Comparison of ENCODE assay signal across 10 cellular contexts in the genomic region with DNA sequence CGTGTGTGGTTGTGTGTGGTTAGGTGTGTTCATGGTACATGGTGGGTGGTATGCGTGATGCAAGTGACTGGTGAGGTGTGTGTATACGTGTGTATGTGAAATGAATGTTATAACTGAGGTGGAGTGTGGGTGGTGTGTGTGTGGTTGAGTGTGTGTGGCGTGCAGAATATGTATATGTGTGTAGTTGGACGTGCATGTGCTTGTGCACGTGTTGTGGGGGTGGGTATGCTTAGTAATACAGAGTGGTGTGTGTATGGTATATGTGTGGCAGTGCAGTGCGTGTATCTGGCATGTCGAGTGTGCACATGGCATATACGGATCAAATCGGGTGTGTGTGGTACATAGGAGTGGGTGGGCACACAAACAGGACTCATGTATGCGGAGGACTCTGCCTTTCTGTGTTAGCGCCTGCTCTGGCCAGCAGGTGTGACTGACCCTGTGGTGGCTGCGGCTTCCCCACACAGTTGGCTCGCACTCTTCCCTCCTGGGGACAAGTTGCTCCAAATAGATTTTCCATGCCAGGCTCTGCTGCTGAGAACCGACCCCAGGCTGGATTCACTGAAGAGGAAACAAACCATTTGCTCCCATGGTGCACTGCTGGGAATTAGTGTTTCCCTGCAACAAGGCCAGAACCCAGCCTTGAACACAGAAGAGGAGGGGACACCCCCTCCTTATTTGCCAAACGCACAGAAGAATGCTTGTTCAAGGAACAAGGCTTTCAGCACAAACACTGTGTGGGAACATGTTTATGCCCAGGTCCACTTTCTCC. TPM values are rescaled to one million over a fixed set of nuclear protein-coding genes. Genes with fewer than 3 reads are reported as not detected.
A peak's percentile ranks its signal among the peaks of the same experiment; 100 is the strongest.
DNase-seq lines count a peak whose midpoint lies in the region; ATAC-seq and TF ChIP-seq lines count a peak whose summit lies in the region.
"Had no signal": no experiment of that assay in that cellular context is flagged by ENCODE, and none has a peak within 500 bp of the region (broad histone marks: within the 10 kb centered on the region; RNA-seq: fewer than 3 reads in every experiment).

No MANE protein-coding gene starts in this region.

- TF ChIP-seq POLR2A in tibial nerve (IDR thresholded peaks at IDR 0.05), result no peak

- H3K4me3 ChIP-seq in SK-N-SH (ENCODE audit: low read depth in 2 of 2, low read length in 1 of 2) (no peak overlapping the region), mucosa of rectum (ENCODE audit: low read length in 2 of 2) (peak overlapping the region; percentile 17 to 86), tibial nerve (peak overlapping the region in 3 of 4 donors; percentile 53 to 64 (median 64)), A673 (ENCODE audit: low read depth, low read length, poor library complexity, severe bottlenecking) (no peak overlapping the region)

- POLR2A ChIA-PET in SK-N-SH (lab: Yijun Ruan, JAX) (no interaction called here), A673 (lab: Charles Lee; ENCODE audit: low non-redundant PET) (no interaction called here)

- H3K36me3 ChIP-seq in SK-N-SH (replicated peaks in 1 of 2; ENCODE audit: control insufficient read depth in 1 of 2, insufficient read depth in 2 of 2, low read length in 1 of 2) (no peaks in the 10 kb centered on the region), mucosa of rectum (ENCODE audit: control insufficient read depth in 2 of 2, insufficient read depth in 2 of 2, low read length in 2 of 2) (no peaks in the 10 kb centered on the region), tibial nerve (no peaks in the 10 kb centered on the region), A673 (ENCODE audit: insufficient read depth, low read length, poor library complexity, severe bottlenecking) (no peaks in the 10 kb centered on the region)

- intact Hi-C loops in A673 (cut with micrococcal nuclease; ENCODE audit: unreplicated experiment), result no loop called here

- no peaks in the 10 kb centered on the region for H3K79me2 ChIP-seq in SK-N-SH (ENCODE audit: insufficient read depth)

- no peak for TF ChIP-seq CTCF in SK-N-SH (IDR thresholded peaks at IDR 0.05)
- TF ChIP-seq CTCF in tibial nerve (IDR thresholded peaks at IDR 0.05), result no peak
- TF ChIP-seq CTCF in A673 (conservative IDR thresholded peaks at IDR 0.05; ENCODE audit: low read depth, low read length), result no peak

- no peak overlapping the region for H2AFZ ChIP-seq in SK-N-SH (ENCODE audit: low read depth)

- no peaks in the 10 kb centered on the region for H4K20me1 ChIP-seq in SK-N-SH (ENCODE audit: insufficient read depth)

- H3K4me1 ChIP-seq in SK-N-SH (ENCODE audit: control insufficient read depth in 1 of 2, insufficient read depth in 2 of 2, low read depth in 1 of 2, low read length in 1 of 2), result peaks cover 0 to 6% of the 10 kb centered on the region in 2 experiments; a peak in 1 of 4 replicates
- H3K4me1 ChIP-seq in mucosa of rectum (ENCODE audit: control insufficient read depth in 2 of 2, insufficient read depth in 2 of 2, low read length in 2 of 2), result no peaks in the 10 kb centered on the region
- H3K4me1 ChIP-seq in tibial nerve, result peaks cover 0 to 51% (median 7%) of the 10 kb centered on the region in 4 donors
- H3K4me1 ChIP-seq in A673 (ENCODE audit: insufficient read depth, low read length, poor library complexity, severe bottlenecking), result peaks cover 3% of the 10 kb centered on the region

- no peak for ATAC-seq in SK-N-SH treated with all-trans-retinoic acid at 6 μM for 48 hours

- H3K9me2 ChIP-seq in SK-N-SH, result no peaks in the 10 kb centered on the region

- 89% methylated on average over 16 of the region's 16 CpGs for WGBS in SK-N-SH (ENCODE audit: low lambda C conversion rate)
- 56 to 61% methylated on average over 16 of the region's 16 CpGs for WGBS in tibial nerve, 2 donors

- H3K27ac ChIP-seq in SK-N-SH (ENCODE audit: low read depth in 2 of 2, low read length in 1 of 2), result no peak overlapping the region
- peak overlapping the region; percentile 85 for H3K27ac ChIP-seq in cingulate gyrus (ENCODE audit: low read depth, low read length)
- H3K27ac ChIP-seq in mucosa of rectum (ENCODE audit: low read depth in 2 of 2, low read length in 2 of 2), result peak overlapping the region in 1 of 2 donors; percentile 19
- H3K27ac ChIP-seq in tibial nerve, result peak overlapping the region; percentile 62 to 97 (median 85)
- no peak overlapping the region for H3K27ac ChIP-seq in A673 (ENCODE audit: low read depth, low read length, poor library complexity, severe bottlenecking)

- no peak overlapping the region for H3K4me2 ChIP-seq in SK-N-SH

- no peak for TF ChIP-seq EP300 in SK-N-SH (IDR thresholded peaks at IDR 0.05; ENCODE audit: borderline replicate concordance in 1 of 2, low read depth in 1 of 2, low read length in 1 of 2)
- peak in 1 of 2 donors; percentile 61 for TF ChIP-seq EP300 in tibial nerve (IDR thresholded peaks at IDR 0.05)

- H3K27me3 ChIP-seq in SK-N-SH (ENCODE audit: insufficient read depth) (peaks cover 36% of the 10 kb centered on the region), mucosa of rectum (ENCODE audit: control insufficient read depth in 2 of 2, insufficient read depth in 2 of 2, low read length in 2 of 2) (peaks cover 0 to 6% of the 10 kb centered on the region in 2 donors), tibial nerve (no peaks in the 10 kb centered on the region), A673 (replicated peaks; ENCODE audit: insufficient read depth, low read depth, low read length, poor library complexity) (peaks cover 58% of the 10 kb centered on the region)

- no peak for TF ChIP-seq RAD21 in SK-N-SH (IDR thresholded peaks at IDR 0.05; ENCODE audit: low read length)

- no TSS peak for BruUV-seq in A673 (replicated peaks; lab: Mats Ljungman, UMichigan)

- CTCF ChIA-PET in SK-N-SH (lab: Yijun Ruan, JAX), result no interaction called here
- CTCF ChIA-PET in A673 (lab: Charles Lee), result no interaction called here

- H3K9ac ChIP-seq in SK-N-SH (no peak overlapping the region), mucosa of rectum (ENCODE audit: low read depth in 1 of 2, low read length in 2 of 2) (no peak overlapping the region)

- DNase-seq in SK-N-SH (peak; percentile 30), tibial nerve (ENCODE audit: low spot score in 2 of 2) (no peak), SKM-1 (lab: John Stamatoyannopoulos, UW; ENCODE audit: unreplicated experiment) (no peak), A673 (ENCODE audit: low spot score) (no peak)
- DNase-seq in activated CD4-positive, alpha-beta T cell treated with anti-CD3 and anti-CD28 coated beads, Interleukin-2, amount 50 U/mL, for 1 hour, result no peak
- DNase-seq: GDM1 had no signal

- no peaks in the 10 kb centered on the region for H3K9me3 ChIP-seq in SK-N-SH
- no peaks in the 10 kb centered on the region for H3K9me3 ChIP-seq in mucosa of rectum (ENCODE audit: control insufficient read depth in 2 of 2, low read length in 2 of 2)
- H3K9me3 ChIP-seq in tibial nerve, result no peaks in the 10 kb centered on the region
- H3K9me3 ChIP-seq in A673 (ENCODE audit: low read depth, low read length, poor library complexity, severe bottlenecking), result no peaks in the 10 kb centered on the region

- H3F3A ChIP-seq in SK-N-SH (replicated peaks; ENCODE audit: insufficient read depth), result no peaks in the 10 kb centered on the region

TF ChIP-seq in SK-N-SH, 30 proteins besides CTCF, POLR2A, EP300 and RAD21:
- TF ChIP-seq YY1 (IDR thresholded peaks at IDR 0.05; ENCODE audit: low read depth) (no peak), MXI1 (IDR thresholded peaks at IDR 0.05; ENCODE audit: low read depth, low read length) (no peak)
TF ChIP-seq in SK-N-SH: peak in this region for 0.

TF ChIP-seq in SK-N-SH treated with all-trans-retinoic acid at 6 μM for 48 hours, 23 proteins besides CTCF, POLR2A, EP300 and RAD21:
- no peak for TF ChIP-seq ZNF565 (CRISPR knock-in tag; conservative IDR thresholded peaks at IDR 0.05; ENCODE audit: low read depth)
- TF ChIP-seq ARNTL (CRISPR knock-in tag; IDR thresholded peaks at IDR 0.05; ENCODE audit: borderline replicate concordance, low read depth), result no peak
- no peak for TF ChIP-seq ZNF8 (CRISPR knock-in tag; IDR thresholded peaks at IDR 0.05)
- no peak for TF ChIP-seq ZNF70 (CRISPR knock-in tag; IDR thresholded peaks at IDR 0.05)
- TF ChIP-seq, protein P1, sequence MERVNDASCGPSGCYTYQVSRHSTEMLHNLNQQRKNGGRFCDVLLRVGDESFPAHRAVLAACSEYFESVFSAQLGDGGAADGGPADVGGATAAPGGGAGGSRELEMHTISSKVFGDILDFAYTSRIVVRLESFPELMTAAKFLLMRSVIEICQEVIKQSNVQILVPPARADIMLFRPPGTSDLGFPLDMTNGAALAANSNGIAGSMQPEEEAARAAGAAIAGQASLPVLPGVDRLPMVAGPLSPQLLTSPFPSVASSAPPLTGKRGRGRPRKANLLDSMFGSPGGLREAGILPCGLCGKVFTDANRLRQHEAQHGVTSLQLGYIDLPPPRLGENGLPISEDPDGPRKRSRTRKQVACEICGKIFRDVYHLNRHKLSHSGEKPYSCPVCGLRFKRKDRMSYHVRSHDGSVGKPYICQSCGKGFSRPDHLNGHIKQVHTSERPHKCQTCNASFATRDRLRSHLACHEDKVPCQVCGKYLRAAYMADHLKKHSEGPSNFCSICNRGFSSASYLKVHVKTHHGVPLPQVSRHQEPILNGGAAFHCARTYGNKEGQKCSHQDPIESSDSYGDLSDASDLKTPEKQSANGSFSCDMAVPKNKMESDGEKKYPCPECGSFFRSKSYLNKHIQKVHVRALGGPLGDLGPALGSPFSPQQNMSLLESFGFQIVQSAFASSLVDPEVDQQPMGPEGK (CRISPR knock-in tag; IDR thresholded peaks at IDR 0.05; ENCODE audit: borderline replicate concordance), result no peak
- no peak for TF ChIP-seq ISL1 (CRISPR knock-in tag; IDR thresholded peaks at IDR 0.05)
- TF ChIP-seq GLIS3 (CRISPR knock-in tag; IDR thresholded peaks at IDR 0.05), result no peak
- no peak for TF ChIP-seq ZFP30 (CRISPR knock-in tag; IDR thresholded peaks at IDR 0.05)
- no peak for TF ChIP-seq ZFP3 (CRISPR knock-in tag; IDR thresholded peaks at IDR 0.05)
- TF ChIP-seq ZC3H10 (CRISPR knock-in tag; IDR thresholded peaks at IDR 0.05), result no peak
- no peak for TF ChIP-seq OSR1 (CRISPR knock-in tag; IDR thresholded peaks at IDR 0.05)
- no peak for TF ChIP-seq BACH2 (CRISPR knock-in tag; IDR thresholded peaks at IDR 0.05; ENCODE audit: borderline replicate concordance)

RNA-seq across cellular contexts. Expression of gene C3orf70, which starts 1.2 kb away (rescaled TPM):
- polyA plus RNA-seq in SK-N-SH (2012; rRNA removed), result under 0.01 TPM in 1 of 2 replicates, not detected in the other
- polyA plus RNA-seq in SK-N-SH (2012; cell fraction: cytosol; rRNA removed), result 0.01 TPM in 1 of 2 replicates, not detected in the other
- not detected in 2 replicates for polyA plus RNA-seq in SK-N-SH (2012; cell fraction: nucleus; rRNA removed)
- total RNA-seq in tibial nerve, result 10 to 100 TPM in 2 of 4 donors, 1 to 10 TPM in 2; 7.8 to 13.8 (median 9.8) TPM
- total RNA-seq in A673 (2021), result 0.22 and 0.26 TPM in 2 replicates
- total RNA-seq: mononuclear cell had no signal

Comparison
In these comparisons a context has a peak if more than half of its experiments do, and no peak if none do; other contexts are left out.
1. H3K27ac ChIP-seq: peak in cingulate gyrus (single experiment) and tibial nerve (4 of 4); none in SK-N-SH (0 of 2) and A673 (single experiment).
2. H3K4me3 ChIP-seq: peak in mucosa of rectum (2 of 2) and tibial nerve (3 of 4); none in SK-N-SH (0 of 2) and A673 (single experiment).